Comparison of ENCODE assay signal across 8 cellular contexts in genomic region chr4:15003441-15003890, GRCh38. TPM values are rescaled to one million over a fixed set of nuclear protein-coding genes. Genes with fewer than 3 reads are reported as not detected.
DNase-seq lines count a peak whose midpoint lies in the region; ATAC-seq and TF ChIP-seq lines count a peak whose summit lies in the region.

No MANE protein-coding gene starts in this region.

- H3K4me3 ChIP-seq in fibroblast of the aortic adventitia (ENCODE audit: low read depth, low read length) (peak overlapping the region; percentile 92), neuronal stem cell (ENCODE audit: low read length in 2 of 2) (peak overlapping the region; percentile 80 to 99), testis (peak overlapping the region; percentile 88 to 95)

- H3K4ac ChIP-seq in neuronal stem cell (ENCODE audit: low read length): no peak overlapping the region

- H2BK120ac ChIP-seq in neuronal stem cell (ENCODE audit: low read depth, low read length): no peak overlapping the region

- H3K36me3 ChIP-seq in neuronal stem cell (replicated peaks in 1 of 2; ENCODE audit: control insufficient read depth in 2 of 2, insufficient read depth in 2 of 2, low read length in 2 of 2) (no peaks in the 10 kb centered on the region), testis (ENCODE audit: low read depth, missing control alignments) (no peaks in the 10 kb centered on the region)

- H2BK12ac ChIP-seq in neuronal stem cell (ENCODE audit: low read length): no peak overlapping the region

- H4K8ac ChIP-seq in neuronal stem cell (ENCODE audit: low read depth, low read length): no peak overlapping the region

- TF ChIP-seq CTCF in fibroblast of the aortic adventitia (IDR thresholded peaks at IDR 0.05; ENCODE audit: insufficient read depth, low read length): no peak
- TF ChIP-seq CTCF in testis (IDR thresholded peaks at IDR 0.05): no peak

- no CpG with 5 or more reads among the region's 58 CpGs for WGBS in neuronal stem cell (ENCODE audit: extremely low coverage in 2 of 2, insufficient read length in 2 of 2, insufficient replicate concordance in 1 of 2), 2 donors
- WGBS in testis, 2 donors: 1% methylated on average over 38 of the region's 58 CpGs; no CpG with 5 or more reads in 1 of the 2 donors

- no peak for TF ChIP-seq POLR2A in testis (IDR thresholded peaks at IDR 0.05)

- H3K27ac ChIP-seq in neuronal stem cell (replicated peaks; ENCODE audit: low read length) (peak overlapping the region; percentile 84), testis (peak overlapping the region; percentile 99)

- H3K4me1 ChIP-seq in neuronal stem cell (ENCODE audit: control insufficient read depth in 2 of 2, insufficient read depth in 1 of 2, low read depth in 1 of 2, low read length in 2 of 2) (no peaks in the 10 kb centered on the region), testis (peaks cover 12% of the 10 kb centered on the region)

- H3K9me3 ChIP-seq in neuronal stem cell (replicated peaks in 1 of 2; ENCODE audit: control insufficient read depth in 2 of 2, insufficient read depth in 1 of 2, low read depth in 1 of 2, low read length in 2 of 2): no peaks in the 10 kb centered on the region
- no peaks in the 10 kb centered on the region for H3K9me3 ChIP-seq in testis

- H3K18ac ChIP-seq in neuronal stem cell (ENCODE audit: low read length): peak overlapping the region; percentile 95

- peak; percentile 28 for DNase-seq in COR-L47 (lab: John Stamatoyannopoulos, UW)
- peak; percentile 38 for DNase-seq in LHCN-M2 (ENCODE audit: low read depth)
- peak; percentile 74 to 76 for DNase-seq in activated T-cell treated with anti-CD3 and anti-CD28 coated beads, Interleukin-2, amount 50 U/mL, for 48 hours
- no peak for DNase-seq in fibroblast of the aortic adventitia (ENCODE audit: low read depth)
- DNase-seq in neuronal stem cell (ENCODE audit: low spot score): peak; percentile 51
- peak; percentile 38 for DNase-seq in testis
- no peak for DNase-seq in NOMO-1 treated with dmso at 0.1 percent for 144 hours (lab: John Stamatoyannopoulos, UW; ENCODE audit: unreplicated experiment)

- peaks cover 4 to 37% (median 15%) of the 10 kb centered on the region in 3 experiments for H3K27me3 ChIP-seq in neuronal stem cell (ENCODE audit: control insufficient read depth in 3 of 3, insufficient read depth in 3 of 3, low read depth in 1 of 3, low read length in 3 of 3)
- H3K27me3 ChIP-seq in testis: no peaks in the 10 kb centered on the region

- no peak overlapping the region for H3K14ac ChIP-seq in neuronal stem cell (ENCODE audit: low read length)

- no peak overlapping the region for H2AK5ac ChIP-seq in neuronal stem cell (ENCODE audit: low read depth, low read length)

- H3K79me1 ChIP-seq in neuronal stem cell (ENCODE audit: low read depth, low read length): no peaks in the 10 kb centered on the region

- peak overlapping the region; percentile 99 for H2AFZ ChIP-seq in neuronal stem cell (ENCODE audit: low read length)

- H3K4me2 ChIP-seq in neuronal stem cell (ENCODE audit: insufficient read depth, low read length, poor library complexity, severe bottlenecking): peak overlapping the region; percentile 94

- H2BK5ac ChIP-seq in neuronal stem cell (ENCODE audit: low read length): peak overlapping the region; percentile 95

- peak overlapping the region; percentile 80 for H3K23ac ChIP-seq in neuronal stem cell (ENCODE audit: low read depth, low read length, poor library complexity)

- intact Hi-C loops in testis (cut with DNase I; ENCODE audit: low total_unique reads): no loop called here

- peak overlapping the region; percentile 89 for H2BK15ac ChIP-seq in neuronal stem cell (ENCODE audit: low read length)

- peak; percentile 7 for ATAC-seq in GM21515 (IDR thresholded peaks at IDR 0.05; ENCODE audit: unreplicated experiment)

- H3K9ac ChIP-seq in neuronal stem cell (ENCODE audit: low read depth, low read length, poor library complexity): peak overlapping the region; percentile 81

- no peak overlapping the region for H4K91ac ChIP-seq in neuronal stem cell (ENCODE audit: low read depth, low read length, poor library complexity)

RNA-seq across cellular contexts. Expression of gene CPEB2, which starts 1.2 kb away (rescaled TPM):
- 10.8 and 17.4 TPM in 2 replicates for total RNA-seq in LHCN-M2 (2014; rRNA removed)
- polyA plus RNA-seq in LHCN-M2 (2012): 6.6 TPM
- 16.8 and 45.6 TPM in 2 replicates for total RNA-seq in fibroblast of the aortic adventitia (ENCODE audit: low replicate concordance)
- 0.70 TPM for polyA plus RNA-seq in neuronal stem cell (2013, experiment 1 of 2)
- polyA plus RNA-seq in neuronal stem cell (2013, experiment 2 of 2): 0.73 TPM
- 10 to 100 TPM; 76.6 to 95.6 TPM for total RNA-seq in testis
- polyA plus RNA-seq in testis (ENCODE audit: insufficient read depth, low read depth, low replicate concordance): 93.6 TPM

Comparison
In these comparisons a context has a peak if more than half of its experiments do, and no peak if none do; other contexts are left out.
1. DNase-seq: peak in COR-L47 (single experiment), LHCN-M2 (single experiment), activated T-cell treated with anti-CD3 and anti-CD28 coated beads, Interleukin-2, amount 50 U/mL, for 48 hours (2 of 2), neuronal stem cell (single experiment) and testis (single experiment); none in fibroblast of the aortic adventitia (single experiment) and NOMO-1 treated with dmso at 0.1 percent for 144 hours (single experiment).
2. Peak in every context shown above with its lines, with median percentiles within 50 percentile points of each other: H3K4me3 ChIP-seq.